Comparison of ENCODE assay signal across 8 cellular contexts in the genomic region with DNA sequence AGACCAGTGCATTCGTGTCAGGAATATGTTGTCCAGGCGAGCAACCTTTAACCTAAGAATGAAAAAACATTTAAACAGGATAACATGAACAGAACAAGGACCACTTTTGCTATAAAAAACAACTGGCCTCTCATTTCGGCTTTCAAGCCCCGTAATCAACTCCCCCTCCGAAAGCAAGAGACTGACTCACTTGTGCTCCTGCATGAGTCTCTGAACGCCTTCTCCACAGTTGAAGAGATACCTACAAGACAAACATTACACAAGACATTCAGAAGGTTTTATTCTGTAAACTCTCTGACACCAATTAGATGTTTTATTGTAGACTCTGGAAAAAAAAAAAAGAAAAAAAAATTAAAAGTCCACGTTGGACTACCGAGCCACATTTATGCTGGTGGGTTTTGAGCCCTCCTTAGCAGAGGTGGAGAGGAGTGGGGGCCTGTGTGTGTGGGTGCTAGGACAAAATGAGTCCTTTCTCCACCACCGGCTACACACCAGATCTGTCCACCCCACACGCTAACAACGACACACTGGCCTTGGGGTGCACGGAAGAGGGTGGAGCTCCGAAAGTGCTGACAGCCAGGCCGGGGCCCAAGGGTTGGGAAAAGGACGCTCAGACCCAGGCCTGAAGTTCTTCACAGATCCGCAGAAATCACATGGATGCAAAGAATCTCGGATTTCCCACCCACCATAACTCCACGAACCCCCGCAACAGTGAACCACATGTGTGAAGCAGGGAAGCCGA. TPM values are rescaled to one million over a fixed set of nuclear protein-coding genes. Genes with fewer than 3 reads are reported as not detected.
DNase-seq lines count a peak whose midpoint lies in the region; ATAC-seq, FAIRE-seq and TF ChIP-seq lines count a peak whose summit lies in the region.

No MANE protein-coding gene starts in this region.

- peak overlapping the region; percentile 86 for H3K4me3 ChIP-seq in AG10803 (ENCODE audit: low read length)
- H3K4me3 ChIP-seq in adipocyte (ENCODE audit: low read length): peak overlapping the region; percentile 91
- H3K4me3 ChIP-seq in keratinocyte (ENCODE audit: control insufficient read depth in 2 of 3, extremely low read depth in 1 of 3, insufficient read depth in 2 of 3, low read depth in 1 of 3, low read length in 3 of 3): peak overlapping the region; percentile 80 to 91 (median 90)
- peak overlapping the region; percentile 85 to 99 (median 94) for H3K4me3 ChIP-seq in stomach

- peak overlapping the region; percentile 83 for H3K27ac ChIP-seq in keratinocyte (ENCODE audit: control insufficient read depth, insufficient read depth, low read length)
- H3K27ac ChIP-seq in stomach: peak overlapping the region; percentile 85 to 93 (median 90)

- no peak for TF ChIP-seq POLR2A in stomach (IDR thresholded peaks at IDR 0.05)

- H3K27me3 ChIP-seq in adipocyte (replicated peaks; ENCODE audit: control insufficient read depth, insufficient read depth, low read length): no peaks in the 10 kb centered on the region
- no peaks in the 10 kb centered on the region for H3K27me3 ChIP-seq in keratinocyte (ENCODE audit: control insufficient read depth, extremely low read depth, insufficient read depth, low read length)
- H3K27me3 ChIP-seq in stomach: no peaks in the 10 kb centered on the region

- TF ChIP-seq CTCF in AG10803 (conservative IDR thresholded peaks at IDR 0.05; ENCODE audit: low read length) (no peak), keratinocyte (optimal IDR thresholded peaks at IDR 0.05 in 1 of 3, IDR thresholded peaks at IDR 0.05 in 1 of 3, conservative IDR thresholded peaks at IDR 0.05 in 1 of 3; ENCODE audit: extremely low read depth in 1 of 3, insufficient read depth in 2 of 3, low read length in 3 of 3) (no peak), stomach (IDR thresholded peaks at IDR 0.05) (no peak), GM10266 (IDR thresholded peaks at IDR 0.05; ENCODE audit: control insufficient read depth, insufficient read depth, low read depth, missing control alignments) (no peak)

- dilution Hi-C loops in keratinocyte (cut with MboI; ENCODE audit: extremely low pct_ligation_motif_present, low sequenced_read_pairs): no loop called here

- H3K9me3 ChIP-seq in adipocyte (ENCODE audit: control insufficient read depth, low read length) (no peaks in the 10 kb centered on the region), keratinocyte (ENCODE audit: control insufficient read depth, low read depth, low read length) (no peaks in the 10 kb centered on the region), stomach (no peaks in the 10 kb centered on the region)

- peaks cover 28% of the 10 kb centered on the region for H3K79me2 ChIP-seq in keratinocyte (ENCODE audit: control insufficient read depth, insufficient read depth, low read length)

- ATAC-seq in GM19455 (IDR thresholded peaks at IDR 0.05; ENCODE audit: unreplicated experiment): peak; percentile 25
- ATAC-seq in HG03558 (IDR thresholded peaks at IDR 0.05; ENCODE audit: extremely low read depth, unreplicated experiment): peak; percentile 1

- peaks cover 42% of the 10 kb centered on the region for H3K36me3 ChIP-seq in adipocyte (ENCODE audit: control insufficient read depth, insufficient read depth, low read length, severe bottlenecking)
- H3K36me3 ChIP-seq in keratinocyte (ENCODE audit: control insufficient read depth in 2 of 2, extremely low read depth in 1 of 2, insufficient read depth in 2 of 2, low read length in 2 of 2): peaks cover 25 to 28% of the 10 kb centered on the region in 2 experiments
- peaks cover 34 to 44% (median 44%) of the 10 kb centered on the region in 4 donors for H3K36me3 ChIP-seq in stomach

- no peaks in the 10 kb centered on the region for H4K20me1 ChIP-seq in keratinocyte (ENCODE audit: control insufficient read depth, extremely low read depth, insufficient read depth, low read length)

- peak overlapping the region; percentile 89 for H3K9ac ChIP-seq in adipocyte (ENCODE audit: low read length)
- H3K9ac ChIP-seq in keratinocyte (ENCODE audit: control insufficient read depth, extremely low read depth, insufficient read depth, low read length): peak overlapping the region; percentile 92

- peak; percentile 21 for DNase-seq in AG10803 (ENCODE audit: low read depth)
- peak; percentile 12 for DNase-seq in adipocyte (ENCODE audit: low read depth)
- DNase-seq in keratinocyte (ENCODE audit: low read depth, low spot score): no peak
- no peak for DNase-seq in stomach
- DNase-seq in AG20443 (ENCODE audit: low spot score): no peak
- no peak for DNase-seq in GM10266 (ENCODE audit: extremely low spot score)

- peak overlapping the region; percentile 91 for H3K4me2 ChIP-seq in keratinocyte (ENCODE audit: control insufficient read depth, extremely low read depth, insufficient read depth, low read depth, low read length)

- FAIRE-seq in keratinocyte (lab: Jason Lieb, UNC): no peak

- no peak for TF ChIP-seq EP300 in stomach (IDR thresholded peaks at IDR 0.05)

- WGBS in stomach, 5 donors: 11 to 19% (median 14%) methylated on average over 17 to 20 of the region's 20 CpGs

- no peaks in the 10 kb centered on the region for H3K9me1 ChIP-seq in keratinocyte (ENCODE audit: control insufficient read depth, extremely low read depth, insufficient read depth, low read length)

- peaks cover 16% of the 10 kb centered on the region for H3K4me1 ChIP-seq in adipocyte (ENCODE audit: control insufficient read depth, insufficient read depth, low read length)
- H3K4me1 ChIP-seq in keratinocyte (ENCODE audit: control insufficient read depth, extremely low read depth, insufficient read depth, low read length): peaks cover 6% of the 10 kb centered on the region
- peaks cover 10 to 26% (median 17%) of the 10 kb centered on the region in 4 donors for H3K4me1 ChIP-seq in stomach

- H2AFZ ChIP-seq in keratinocyte (ENCODE audit: control insufficient read depth, low read length): peak overlapping the region; percentile 86

- intact Hi-C loops in stomach (cut with DNase I; ENCODE audit: low total_unique reads): no loop called here

RNA-seq across cellular contexts. Expression of a gene that starts 0.8 kb away (rescaled TPM):
- 78.7 to 108 TPM (median 93.4 TPM) in 3 replicates for polyA plus RNA-seq in keratinocyte
- 13.4 TPM for polyA plus RNA-seq in keratinocyte (2011; ENCODE audit: low read depth)
- 68.4 and 71.6 TPM in 2 replicates for polyA plus RNA-seq in keratinocyte (2011; cell fraction: cytosol; rRNA removed)
- 176 and 200 TPM in 2 replicates for polyA plus RNA-seq in keratinocyte (2011; cell fraction: nucleus; rRNA removed)
- 44.0 and 73.1 TPM in 2 replicates for polyA plus RNA-seq in keratinocyte (2012; ENCODE audit: low replicate concordance)
- 177 to 245 TPM (median 221 TPM) in 3 replicates for polyA minus RNA-seq in keratinocyte
- 71.6 TPM for polyA minus RNA-seq in keratinocyte (2011; cell fraction: cytosol; rRNA and poly(A)+ RNA removed)
- polyA minus RNA-seq in keratinocyte (2011; cell fraction: nucleus; rRNA and poly(A)+ RNA removed): 146 and 157 TPM in 2 replicates
- total RNA-seq in stomach: 100 to 1,000 TPM in 1 of 5 donors, 10 to 100 TPM in 4; 53.9 to 156 (median 87.0) TPM
- polyA plus RNA-seq in stomach: 10 to 100 TPM; 20.5 to 30.6 (median 25.2) TPM

Comparison
In these comparisons a context has a peak if more than half of its experiments do, and no peak if none do; other contexts are left out.
1. DNase-seq: peak in AG10803 (single experiment) and adipocyte (single experiment); none in keratinocyte (single experiment), stomach (single experiment), AG20443 (single experiment) and GM10266 (single experiment).
2. Peak in every context shown above with its lines, with median percentiles within 50 percentile points of each other: H3K4me3 ChIP-seq.